ENCODE assay signal across 17 cellular contexts in the genomic region with DNA sequence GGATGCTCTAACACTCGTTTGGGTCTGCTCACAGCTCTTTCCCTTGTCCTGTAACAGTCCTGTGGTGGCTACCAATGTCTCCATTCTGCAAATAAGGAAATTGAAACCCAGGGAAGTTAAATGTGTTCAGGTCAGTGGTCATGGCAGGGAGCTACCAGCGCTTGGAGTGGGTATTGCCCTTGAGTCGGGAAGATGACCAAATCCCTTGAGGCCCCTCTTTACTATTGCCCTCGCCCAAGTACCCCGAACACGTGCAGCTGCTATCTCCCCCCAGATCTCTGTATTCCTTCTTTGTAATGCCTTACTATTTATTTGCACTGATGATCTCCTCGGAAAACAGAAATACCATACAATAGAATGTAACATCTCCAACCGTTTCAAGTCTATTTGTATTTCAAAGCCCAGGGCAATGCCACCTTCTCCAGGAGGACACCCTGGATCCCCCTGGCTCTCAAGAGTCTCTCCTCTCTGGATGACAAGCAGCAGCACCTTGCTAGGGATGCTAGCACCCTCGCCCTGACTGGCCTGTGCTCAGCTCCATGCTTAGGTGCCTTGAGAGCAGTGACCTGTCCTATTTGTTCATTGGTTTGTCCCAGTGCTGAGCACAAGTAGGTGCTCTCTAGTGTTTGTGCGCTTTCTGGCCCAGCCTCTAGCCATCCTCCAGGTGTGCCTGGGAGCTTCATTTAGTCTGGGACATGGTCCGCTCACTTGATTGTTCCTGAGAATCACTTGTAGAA. TPM values are rescaled to one million over a fixed set of nuclear protein-coding genes. Genes with fewer than 3 reads are reported as not detected.
DNase-seq lines count a peak whose midpoint lies in the region; ATAC-seq and TF ChIP-seq lines count a peak whose summit lies in the region.
"Had no signal": no experiment of that assay in that cellular context is flagged by ENCODE, and none has a peak within 500 bp of the region (broad histone marks: within the 10 kb centered on the region; RNA-seq: fewer than 3 reads in every experiment).

No MANE protein-coding gene starts in this region.

- H2AFZ ChIP-seq in hepatocyte: no peak overlapping the region

- peaks cover 41% of the 10 kb centered on the region for H3K27me3 Mint-ChIP-seq in nephron progenitor cell (ENCODE audit: low read depth, poor library complexity)
- H3K27me3 Mint-ChIP-seq in type B pancreatic cell: peaks cover 36% of the 10 kb centered on the region
- H3K27me3 Mint-ChIP-seq in T-cell: peaks cover 32 to 37% of the 10 kb centered on the region in 2 donors

- peaks cover 79% of the 10 kb centered on the region for H3K4me1 ChIP-seq in left ventricle myocardium inferior
- peaks cover 0 to 48% of the 10 kb centered on the region in 2 donors for H3K4me1 ChIP-seq in right atrium auricular region
- H3K4me1 ChIP-seq in hepatocyte (ENCODE audit: insufficient read depth): no peaks in the 10 kb centered on the region

- H3K4me3 ChIP-seq in left ventricle myocardium inferior (peak overlapping the region; percentile 85), right atrium auricular region (peak overlapping the region in 1 of 2 donors; percentile 68), hepatocyte (no peak overlapping the region)
- H3K4me3 ChIP-seq: BLaER1, GM12878 had no signal

- H3K9me2 ChIP-seq in hepatocyte (replicated peaks; ENCODE audit: insufficient read depth): no peaks in the 10 kb centered on the region

- no peaks in the 10 kb centered on the region for H3K79me2 ChIP-seq in hepatocyte

- no peaks in the 10 kb centered on the region for H3K9me3 ChIP-seq in left ventricle myocardium inferior (replicated peaks)
- no peaks in the 10 kb centered on the region for H3K9me3 ChIP-seq in right atrium auricular region
- H3K9me3 ChIP-seq in hepatocyte (ENCODE audit: low read depth): no peaks in the 10 kb centered on the region

- 63% methylated on average over 11 of the region's 11 CpGs for WGBS in hepatocyte (ENCODE audit: low lambda C conversion rate, missing lambda C conversion rate)

- TF ChIP-seq CTCF in left ventricle myocardium inferior (IDR thresholded peaks at IDR 0.05; ENCODE audit: borderline replicate concordance) (no peak), right atrium auricular region (IDR thresholded peaks at IDR 0.05) (no peak), nephron progenitor cell (IDR thresholded peaks at IDR 0.05) (no peak), type B pancreatic cell (conservative IDR thresholded peaks at IDR 0.05) (no peak), hepatocyte (IDR thresholded peaks at IDR 0.05; ENCODE audit: poor library complexity) (no peak)

- H3K27ac ChIP-seq in left ventricle myocardium inferior (replicated peaks) (peak overlapping the region; percentile 88), right atrium auricular region (peak overlapping the region; percentile 57 to 73), hepatocyte (no peak overlapping the region)
- H3K27ac ChIP-seq: BLaER1 had no signal

- DNase-seq in left ventricle myocardium inferior: no peak
- DNase-seq in Right ventricle myocardium superior: no peak
- no peak for DNase-seq in right atrium auricular region (ENCODE audit: low spot score)
- no peak for DNase-seq in nephron progenitor cell
- no peak for DNase-seq in type B pancreatic cell (ENCODE audit: extremely low spot score, unreplicated experiment)
- no peak for DNase-seq in hepatocyte (ENCODE audit: low spot score)
- no peak for DNase-seq in T-cell
- DNase-seq: CD8-positive, alpha-beta T cell; GDM1; IMR-90; Kasumi-1; NCI-H1105; NCI-H1694; NCI-H510A treated with DMSO at 0.1 percent for 48 hours had no signal

- H4K20me1 ChIP-seq in hepatocyte (ENCODE audit: insufficient read depth, poor library complexity, severe bottlenecking): no peaks in the 10 kb centered on the region

- H3K27me3 ChIP-seq in left ventricle myocardium inferior (ENCODE audit: low read depth) (no peaks in the 10 kb centered on the region), right atrium auricular region (no peaks in the 10 kb centered on the region), hepatocyte (peaks cover 68% of the 10 kb centered on the region)

- H3K36me3 ChIP-seq in left ventricle myocardium inferior (peaks cover 4% of the 10 kb centered on the region), right atrium auricular region (no peaks in the 10 kb centered on the region), hepatocyte (replicated peaks; ENCODE audit: insufficient read depth, low read depth) (no peaks in the 10 kb centered on the region)
- H3K36me3 ChIP-seq: BLaER1 had no signal

- H3K36me3 Mint-ChIP-seq in nephron progenitor cell (ENCODE audit: low read depth): peaks cover 5% of the 10 kb centered on the region
- no peaks in the 10 kb centered on the region for H3K36me3 Mint-ChIP-seq in type B pancreatic cell
- H3K36me3 Mint-ChIP-seq in T-cell: no peaks in the 10 kb centered on the region
- H3K36me3 Mint-ChIP-seq: CD8-positive, alpha-beta T cell had no signal

- CTCF ChIA-PET in T-cell (lab: Charles Lee): no interaction called here

- H3K27ac Mint-ChIP-seq in nephron progenitor cell (no peak overlapping the region), type B pancreatic cell (no peak overlapping the region), T-cell (no peak overlapping the region)
- H3K27ac Mint-ChIP-seq: CD8-positive, alpha-beta T cell had no signal

- peaks cover 26% of the 10 kb centered on the region for H3K4me1 Mint-ChIP-seq in nephron progenitor cell
- H3K4me1 Mint-ChIP-seq in type B pancreatic cell (ENCODE audit: unreplicated experiment): peaks cover 7% of the 10 kb centered on the region
- peaks cover 8 to 10% (median 9%) of the 10 kb centered on the region in 3 donors for H3K4me1 Mint-ChIP-seq in T-cell

- intact Hi-C loops in left ventricle myocardium inferior (cut with micrococcal nuclease) (no loop called here), Right ventricle myocardium superior (cut with DNase I) (no loop called here)

- H3K4me3 Mint-ChIP-seq in nephron progenitor cell: peak overlapping the region; percentile 4
- peak overlapping the region; percentile 22 for H3K4me3 Mint-ChIP-seq in type B pancreatic cell
- no peak overlapping the region for H3K4me3 Mint-ChIP-seq in T-cell

- POLR2A ChIA-PET in T-cell (lab: Charles Lee): no interaction called here

- no peak overlapping the region for H3K4me2 ChIP-seq in hepatocyte
- H3K4me2 ChIP-seq: BLaER1 had no signal

- H3K9me3 Mint-ChIP-seq in nephron progenitor cell (no peaks in the 10 kb centered on the region), type B pancreatic cell (no peaks in the 10 kb centered on the region), T-cell (no peaks in the 10 kb centered on the region)
- H3K9me3 Mint-ChIP-seq: CD8-positive, alpha-beta T cell had no signal

- ATAC-seq in Right ventricle myocardium superior (ENCODE audit: poor library complexity) (no peak), T-cell (replicated peaks in 1 of 4) (no peak), GM21786 (IDR thresholded peaks at IDR 0.05; ENCODE audit: unreplicated experiment) (no peak)
- ATAC-seq: CD8-positive, alpha-beta T cell; GM12878 had no signal

RNA-seq across cellular contexts. Expression of a gene that starts 15.1 kb away (rescaled TPM):
- total RNA-seq in left ventricle myocardium inferior (48.2 TPM), Right ventricle myocardium superior (45.8 TPM), right atrium auricular region (10 to 100 TPM; 31.3 to 52.1 TPM), type B pancreatic cell (ENCODE audit: low replicate concordance) (1.7 and 4.2 TPM in 2 replicates), hepatocyte (0.90 and 2.8 TPM in 2 replicates), T-cell (1 to 10 TPM in 3 of 5 donors, under 1 TPM in 2; 0.56 to 3.4 (median 1.9) TPM)
- 0.25 and 0.68 TPM in 2 replicates for polyA plus RNA-seq in hepatocyte

Comparison
In these comparisons a context has a peak if more than half of its experiments do, and no peak if none do; other contexts are left out.
1. H3K4me3 Mint-ChIP-seq: peak in nephron progenitor cell (single experiment) and type B pancreatic cell (single experiment); none in T-cell (0 of 3).